In the genomic region with DNA sequence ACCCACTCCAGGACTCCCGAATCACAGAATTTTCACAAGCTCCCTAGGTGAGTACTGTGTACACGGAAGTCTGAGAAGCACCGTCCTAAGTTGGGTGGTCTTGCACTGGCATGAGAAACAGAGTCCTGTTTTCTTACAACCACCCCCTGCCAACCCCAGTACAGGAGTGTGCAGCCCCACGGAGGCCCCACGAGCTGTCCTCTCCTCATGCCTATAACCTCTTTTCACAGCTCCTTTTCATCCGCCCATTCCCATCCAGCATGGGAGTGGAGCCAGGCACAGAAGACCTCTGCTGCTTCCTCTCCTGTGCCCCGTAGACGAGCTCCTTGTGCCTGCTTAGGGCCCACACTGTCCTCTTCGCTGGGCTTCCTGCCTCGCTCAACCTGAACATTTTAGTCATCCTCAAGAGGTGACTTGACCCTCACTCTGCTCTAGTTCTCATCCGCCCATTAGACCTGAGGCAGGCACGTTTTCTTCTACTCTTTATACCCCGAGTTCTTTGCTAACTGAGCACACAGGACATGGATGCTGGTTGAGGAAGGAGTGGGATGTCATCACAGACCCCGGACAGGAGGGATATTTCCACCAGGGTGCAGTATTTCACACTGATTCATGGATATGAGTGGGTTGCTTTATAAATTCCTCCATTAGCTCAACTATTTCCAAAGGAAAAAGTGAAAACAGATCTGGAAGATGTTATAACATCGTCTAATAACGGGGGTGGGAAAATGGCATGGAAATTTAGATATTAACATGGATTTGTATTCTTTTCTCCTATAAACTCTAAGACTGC, we compare ENCODE assay signal across 9 cellular contexts.
DNase-seq lines count a peak whose midpoint lies in the region; ATAC-seq and TF ChIP-seq lines count a peak whose summit lies in the region.
"Had no signal": no experiment of that assay in that cellular context is flagged by ENCODE, and none has a peak within 500 bp of the region (broad histone marks: within the 10 kb centered on the region; RNA-seq: fewer than 3 reads in every experiment).

No MANE protein-coding gene starts in this region.

- H3K27me3 Mint-ChIP-seq in GM23338 (ENCODE audit: insufficient read depth, low read depth, poor library complexity), result peaks cover 4% of the 10 kb centered on the region
- peaks cover 4 to 25% of the 10 kb centered on the region in 2 donors for H3K27me3 Mint-ChIP-seq in CD8-positive, alpha-beta memory T cell

- H3K4me2 ChIP-seq in GM23338, result no peak overlapping the region

- peaks cover 14% of the 10 kb centered on the region; the same call in 1 of the 2 replicates for H3K9me2 ChIP-seq in GM23338 (ENCODE audit: insufficient read depth)

- no peaks in the 10 kb centered on the region for H3K79me2 ChIP-seq in GM23338 (replicated peaks; ENCODE audit: insufficient read depth)

- H3K27me3 ChIP-seq in GM23338 (ENCODE audit: insufficient read depth) (no peaks in the 10 kb centered on the region), WERI-Rb-1 (ENCODE audit: insufficient read depth, low read depth, severe bottlenecking) (no peaks in the 10 kb centered on the region), heart right ventricle (no peaks in the 10 kb centered on the region)
- H3K27me3 ChIP-seq in CD8-positive, alpha-beta memory T cell (ENCODE audit: insufficient read depth, low read length, poor library complexity, severe bottlenecking), result no peaks in the 10 kb centered on the region

- POLR2A ChIA-PET in CD8-positive, alpha-beta memory T cell (lab: Charles Lee), result no interaction called here

- no peak for ATAC-seq in GM23338
- ATAC-seq in heart right ventricle, result peak in 7 of 8 donors; percentile 77 to 87 (median 84)
- ATAC-seq in HG03097 (IDR thresholded peaks at IDR 0.05; ENCODE audit: low FRiP score, unreplicated experiment), result no peak
- ATAC-seq: activated T-cell treated with anti-CD3 and anti-CD28 coated beads, Interleukin-2, amount 50 U/mL, for 4 hours had no signal

- no peak overlapping the region for H3K4me3 ChIP-seq in GM23338
- no peak overlapping the region for H3K4me3 ChIP-seq in WERI-Rb-1 (ENCODE audit: low read depth, low read length)
- H3K4me3 ChIP-seq in heart right ventricle, result no peak overlapping the region
- H3K4me3 ChIP-seq in CD8-positive, alpha-beta memory T cell (ENCODE audit: low read length), result no peak overlapping the region

- H3K4me1 Mint-ChIP-seq in GM23338, result peaks cover 19% of the 10 kb centered on the region; the same call in 2 of the 3 replicates
- H3K4me1 Mint-ChIP-seq in CD8-positive, alpha-beta memory T cell, result no peaks in the 10 kb centered on the region

- no peak for DNase-seq in GM23338 (ENCODE audit: low spot score)
- peak; percentile 41 for DNase-seq in WERI-Rb-1
- DNase-seq in heart right ventricle, result peak in 1 of 2 donors; percentile 65
- DNase-seq in renal cortical epithelial cell (ENCODE audit: low read depth), result peak; percentile 29
- DNase-seq in NOMO-1 treated with DMSO at 0.1 percent for 48 hours (lab: John Stamatoyannopoulos, UW; ENCODE audit: unreplicated experiment), result no peak
- no peak for DNase-seq in CD8-positive, alpha-beta memory T cell
- DNase-seq in stimulated activated CD4-positive, alpha-beta T cell treated with anti-CD3 and anti-CD28 coated beads, Interleukin-2, amount 100 ng/mL, for 48 hours, result no peak
- DNase-seq: activated T-cell treated with anti-CD3 and anti-CD28 coated beads, Interleukin-2, amount 50 U/mL, for 4 hours had no signal

- CTCF ChIA-PET in CD8-positive, alpha-beta memory T cell (lab: Charles Lee), result interaction anchor here (1.3 kb wide), 1 partner anchor 414 kb away, joined by 4 read pairs; no protein-coding TSS in a partner anchor

- H2AFZ ChIP-seq in GM23338, result no peak overlapping the region

- no peaks in the 10 kb centered on the region for H3K36me3 ChIP-seq in GM23338 (ENCODE audit: insufficient read depth)
- H3K36me3 ChIP-seq in WERI-Rb-1, result no peaks in the 10 kb centered on the region
- no peaks in the 10 kb centered on the region for H3K36me3 ChIP-seq in heart right ventricle
- no peaks in the 10 kb centered on the region for H3K36me3 ChIP-seq in CD8-positive, alpha-beta memory T cell (ENCODE audit: insufficient read depth, low read length)

- intact Hi-C loops in heart right ventricle (cut with DNase I), result loop anchor here in 8 of 10 donors (1.0 to 10.0 kb wide), 6 partner anchors 192 to 413 kb away; a partner anchor contains a TSS

- H3K9me3 Mint-ChIP-seq in GM23338, result no peaks in the 10 kb centered on the region
- H3K9me3 Mint-ChIP-seq in CD8-positive, alpha-beta memory T cell, result no peaks in the 10 kb centered on the region
- H3K9me3 Mint-ChIP-seq: activated T-cell treated with anti-CD3 and anti-CD28 coated beads, Interleukin-2, amount 50 U/mL, for 4 hours had no signal

- H3K27ac ChIP-seq in GM23338 (ENCODE audit: low read depth) (no peak overlapping the region), WERI-Rb-1 (no peak overlapping the region), heart right ventricle (no peak overlapping the region)
- H3K27ac ChIP-seq in CD8-positive, alpha-beta memory T cell (ENCODE audit: low read depth, low read length), result no peak overlapping the region

- H3K4me3 Mint-ChIP-seq in GM23338, result no peak overlapping the region
- H3K4me3 Mint-ChIP-seq in CD8-positive, alpha-beta memory T cell, result no peak overlapping the region
- H3K4me3 Mint-ChIP-seq: activated T-cell treated with anti-CD3 and anti-CD28 coated beads, Interleukin-2, amount 50 U/mL, for 4 hours had no signal

- H3K27ac Mint-ChIP-seq in GM23338, result no peak overlapping the region
- H3K27ac Mint-ChIP-seq in CD8-positive, alpha-beta memory T cell, result no peak overlapping the region

- H3K9me3 ChIP-seq in WERI-Rb-1 (ENCODE audit: severe bottlenecking), result no peaks in the 10 kb centered on the region
- no peaks in the 10 kb centered on the region for H3K9me3 ChIP-seq in heart right ventricle
- no peaks in the 10 kb centered on the region for H3K9me3 ChIP-seq in CD8-positive, alpha-beta memory T cell (ENCODE audit: low read length)

- WGBS in heart right ventricle, 2 donors, result 77 to 84% methylated on average over 16 of the region's 16 CpGs

- H3K4me1 ChIP-seq in GM23338 (ENCODE audit: insufficient read depth), result peaks cover 2% of the 10 kb centered on the region; the same call in 1 of the 2 replicates
- H3K4me1 ChIP-seq in heart right ventricle, result peaks cover 0 to 19% (median 5%) of the 10 kb centered on the region in 9 donors
- H3K4me1 ChIP-seq in CD8-positive, alpha-beta memory T cell (ENCODE audit: insufficient read depth, low read length), result no peaks in the 10 kb centered on the region

- 0 out of 2 replicates have a peak, but pooled peaks cover 2% of the 10 kb centered on the region for H3F3A ChIP-seq in GM23338 (replicated peaks; ENCODE audit: low read depth)

- H4K20me1 ChIP-seq in GM23338 (replicated peaks; ENCODE audit: insufficient read depth), result no peaks in the 10 kb centered on the region

- peak; percentile 23 to 37; a peak in 2 of 4 replicates for TF ChIP-seq CTCF in GM23338 (conservative IDR thresholded peaks at IDR 0.05; ENCODE audit: low read depth in 2 of 2)
- TF ChIP-seq CTCF in WERI-Rb-1 (IDR thresholded peaks at IDR 0.05; ENCODE audit: low read depth, low read length), result peak; percentile 49
- peak in 8 of 9 donors; percentile 50 to 80 (median 68) for TF ChIP-seq CTCF in heart right ventricle (IDR thresholded peaks at IDR 0.05)

- H3K36me3 Mint-ChIP-seq in GM23338 (ENCODE audit: low read depth), result no peaks in the 10 kb centered on the region
- H3K36me3 Mint-ChIP-seq in CD8-positive, alpha-beta memory T cell, result no peaks in the 10 kb centered on the region

TF ChIP-seq in GM23338, 12 proteins besides CTCF, POLR2A, EP300 and RAD21 (continues in another document):
- no peak for TF ChIP-seq NANOG (IDR thresholded peaks at IDR 0.05; ENCODE audit: borderline replicate concordance)
- TF ChIP-seq EZH2phosphoT487 (IDR thresholded peaks at IDR 0.05; ENCODE audit: unreplicated experiment), result no peak
- TF ChIP-seq JUNB (IDR thresholded peaks at IDR 0.05; ENCODE audit: unreplicated experiment), result no peak
- no peak for TF ChIP-seq STAT1 (IDR thresholded peaks at IDR 0.05; ENCODE audit: unreplicated experiment)

Comparison
In these comparisons a context has a peak if more than half of its experiments do, and no peak if none do; other contexts are left out.
1. ATAC-seq: peak in heart right ventricle (7 of 8); none in GM23338 (single experiment) and HG03097 (single experiment).
2. DNase-seq: peak in WERI-Rb-1 (single experiment) and renal cortical epithelial cell (single experiment); none in GM23338 (single experiment), NOMO-1 treated with DMSO at 0.1 percent for 48 hours (single experiment), CD8-positive, alpha-beta memory T cell (0 of 5) and stimulated activated CD4-positive, alpha-beta T cell treated with anti-CD3 and anti-CD28 coated beads, Interleukin-2, amount 100 ng/mL, for 48 hours (0 of 2).
3. Peak in every context shown above with its lines, with median percentiles within 50 percentile points of each other: CTCF ChIP-seq.